In genomic region chr12:47949441-47950341, GRCh38 we compare ENCODE assay signal across 9 cellular contexts. TPM values are rescaled to one million over a fixed set of nuclear protein-coding genes. Genes with fewer than 3 reads are reported as not detected.
DNase-seq lines count a peak whose midpoint lies in the region; ATAC-seq and TF ChIP-seq lines count a peak whose summit lies in the region.
"Had no signal": no experiment of that assay in that cellular context is flagged by ENCODE, and none has a peak within 500 bp of the region (broad histone marks: within the 10 kb centered on the region; RNA-seq: fewer than 3 reads in every experiment).

No MANE protein-coding gene starts in this region.

- peak; percentile 72 for ATAC-seq in naive thymus-derived CD4-positive, alpha-beta T cell
- no peak for ATAC-seq in GM21381 (IDR thresholded peaks at IDR 0.05; ENCODE audit: unreplicated experiment)

- POLR2A ChIA-PET in naive thymus-derived CD4-positive, alpha-beta T cell (lab: Charles Lee): no interaction called here

- no peaks in the 10 kb centered on the region for H3K9me3 ChIP-seq in naive thymus-derived CD4-positive, alpha-beta T cell (ENCODE audit: control insufficient read depth in 2 of 3, low read length in 3 of 3)

- peaks cover 4 to 13% (median 5%) of the 10 kb centered on the region in 5 donors for H3K27me3 Mint-ChIP-seq in naive thymus-derived CD4-positive, alpha-beta T cell
- H3K27me3 Mint-ChIP-seq in type B pancreatic cell: peaks cover 7% of the 10 kb centered on the region

- no peaks in the 10 kb centered on the region for H3K4me1 ChIP-seq in naive thymus-derived CD4-positive, alpha-beta T cell (ENCODE audit: control insufficient read depth in 2 of 2, insufficient read depth in 2 of 2, low read length in 2 of 2)

- no peaks in the 10 kb centered on the region for H3K36me3 ChIP-seq in naive thymus-derived CD4-positive, alpha-beta T cell (ENCODE audit: control insufficient read depth in 2 of 3, insufficient read depth in 3 of 3, low read length in 3 of 3)

- H3K9me3 Mint-ChIP-seq in naive thymus-derived CD4-positive, alpha-beta T cell: no peaks in the 10 kb centered on the region
- no peaks in the 10 kb centered on the region for H3K9me3 Mint-ChIP-seq in type B pancreatic cell

- H3K4me1 Mint-ChIP-seq in naive thymus-derived CD4-positive, alpha-beta T cell: peaks cover 0 to 18% (median 0%) of the 10 kb centered on the region in 7 donors
- peaks cover 17% of the 10 kb centered on the region for H3K4me1 Mint-ChIP-seq in type B pancreatic cell (ENCODE audit: unreplicated experiment)

- DNase-seq in EL: peak; percentile 80
- peak; percentile 91 for DNase-seq in HT-29 (ENCODE audit: low spot score)
- DNase-seq in NOMO-1 treated with dmso at 0.1 percent for 144 hours (lab: John Stamatoyannopoulos, UW; ENCODE audit: unreplicated experiment): peak; percentile 76
- DNase-seq in activated T-cell treated with anti-CD3 and anti-CD28 coated beads for 1 hour (ENCODE audit: low read depth): peak; percentile 46
- DNase-seq in fibroblast of gingiva (ENCODE audit: low read depth): peak; percentile 75
- DNase-seq in naive thymus-derived CD4-positive, alpha-beta T cell: peak in 7 of 9 donors; percentile 22 to 67 (median 45)
- no peak for DNase-seq in type B pancreatic cell (ENCODE audit: extremely low spot score, unreplicated experiment)

- peak overlapping the region in 1 of 9 donors; percentile 38 for H3K27ac Mint-ChIP-seq in naive thymus-derived CD4-positive, alpha-beta T cell
- peak overlapping the region; percentile 12 for H3K27ac Mint-ChIP-seq in type B pancreatic cell

- H3K36me3 Mint-ChIP-seq in naive thymus-derived CD4-positive, alpha-beta T cell: no peaks in the 10 kb centered on the region
- H3K36me3 Mint-ChIP-seq in type B pancreatic cell: no peaks in the 10 kb centered on the region

- no peak overlapping the region for H3K27ac ChIP-seq in naive thymus-derived CD4-positive, alpha-beta T cell (ENCODE audit: low read depth, low read length)

- no peak overlapping the region for H3K4me3 Mint-ChIP-seq in naive thymus-derived CD4-positive, alpha-beta T cell
- no peak overlapping the region for H3K4me3 Mint-ChIP-seq in type B pancreatic cell

- H3K4me3 ChIP-seq in naive thymus-derived CD4-positive, alpha-beta T cell (ENCODE audit: low read length): no peak overlapping the region

- H3K27me3 ChIP-seq in naive thymus-derived CD4-positive, alpha-beta T cell (ENCODE audit: control insufficient read depth in 2 of 2, insufficient read depth in 2 of 2, low read length in 2 of 2): no peaks in the 10 kb centered on the region

- intact Hi-C loops in naive thymus-derived CD4-positive, alpha-beta T cell (cut with micrococcal nuclease): loop anchor here (1.0 to 5.0 kb wide), 8 partner anchors 45 to 669 kb away; partner anchors contain the start of gene VDR (in 2 of the 2)

- CTCF ChIA-PET in naive thymus-derived CD4-positive, alpha-beta T cell (lab: Charles Lee): interaction anchor here (0.6 to 1.6 kb wide), 10 partner anchors 9 to 245 kb away, joined by 3 to 5 read pairs (median 3); no protein-coding TSS in a partner anchor

- TF ChIP-seq CTCF in type B pancreatic cell (conservative IDR thresholded peaks at IDR 0.05): peak; percentile 93

RNA-seq across cellular contexts. Expression of gene TMEM106C, which starts 13.7 kb away (rescaled TPM):
- total RNA-seq in HT-29 (2014; rRNA removed; shearing (Covaris generic)): 126 and 132 TPM in 2 replicates
- total RNA-seq in naive thymus-derived CD4-positive, alpha-beta T cell: 100 to 1,000 TPM in 1 of 5 experiments, 10 to 100 TPM in 4; 20.7 to 120 (median 34.4) TPM
- 10 to 100 TPM; 52.6 to 57.3 TPM for polyA plus RNA-seq in naive thymus-derived CD4-positive, alpha-beta T cell
- 76.7 and 77.1 TPM in 2 replicates for total RNA-seq in type B pancreatic cell (ENCODE audit: low replicate concordance)

RNA-seq across cellular contexts. Expression of gene VDR, which starts 44.9 kb away (rescaled TPM):
- total RNA-seq in HT-29 (2014; rRNA removed; shearing (Covaris generic)): 15.3 and 15.4 TPM in 2 replicates
- total RNA-seq in naive thymus-derived CD4-positive, alpha-beta T cell: 10 to 100 TPM in 2 of 5 experiments, 1 to 10 TPM in 3; 1.6 to 82.6 (median 2.9) TPM
- 1 to 10 TPM in 1 of 2 donors, under 1 TPM in 1; 0.11 to 1.4 TPM for polyA plus RNA-seq in naive thymus-derived CD4-positive, alpha-beta T cell
- 0.77 and 1.5 TPM in 2 replicates for total RNA-seq in type B pancreatic cell (ENCODE audit: low replicate concordance)

RNA-seq across cellular contexts. Expression of gene COL2A1, which starts 54.6 kb away (rescaled TPM):
- not detected in 2 replicates for total RNA-seq in HT-29 (2014; rRNA removed; shearing (Covaris generic))
- not detected for total RNA-seq in naive thymus-derived CD4-positive, alpha-beta T cell
- not detected for polyA plus RNA-seq in naive thymus-derived CD4-positive, alpha-beta T cell
- total RNA-seq in type B pancreatic cell (ENCODE audit: low replicate concordance): 195 and 227 TPM in 2 replicates
- polyA plus RNA-seq: urinary bladder had no signal

Comparison
In these comparisons a context has a peak if more than half of its experiments do, and no peak if none do; other contexts are left out.
1. RNA of gene COL2A1, which starts 54.6 kb away (total RNA-seq): 195 to 227 TPM in type B pancreatic cell; not detected in HT-29 and not detected in naive thymus-derived CD4-positive, alpha-beta T cell; every median in the first group is over 100 times any median in the second.